ENCODE assay signal across 1 cellular context in the genomic region with DNA sequence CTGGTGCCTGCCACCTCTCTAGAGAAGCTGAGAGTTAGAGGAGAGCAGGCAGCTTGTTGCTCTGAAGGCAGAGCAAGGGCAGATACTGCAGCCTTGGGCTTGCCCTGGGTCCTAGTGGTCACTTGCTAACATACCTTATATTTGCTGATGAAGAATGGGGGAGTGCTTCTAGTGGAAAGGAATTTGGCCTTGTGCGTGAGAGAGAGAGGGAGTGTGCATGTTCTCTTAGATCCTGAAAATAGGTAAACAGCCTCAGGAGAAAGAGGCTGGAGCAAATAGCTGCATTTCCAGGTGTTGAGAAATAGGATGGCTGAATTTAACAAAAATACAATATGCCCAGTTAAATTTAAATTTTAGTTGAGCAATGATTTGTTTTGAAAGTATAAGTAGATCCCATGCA.
A peak's percentile ranks its signal among the peaks of the same experiment; 100 is the strongest.
TF ChIP-seq lines count a peak whose summit lies in the region.

No MANE protein-coding gene starts in this region.

TF ChIP-seq in HepG2, 621 proteins besides CTCF, POLR2A, EP300 and RAD21 (continued from another document and continues in another):
- TF ChIP-seq, protein P1, sequence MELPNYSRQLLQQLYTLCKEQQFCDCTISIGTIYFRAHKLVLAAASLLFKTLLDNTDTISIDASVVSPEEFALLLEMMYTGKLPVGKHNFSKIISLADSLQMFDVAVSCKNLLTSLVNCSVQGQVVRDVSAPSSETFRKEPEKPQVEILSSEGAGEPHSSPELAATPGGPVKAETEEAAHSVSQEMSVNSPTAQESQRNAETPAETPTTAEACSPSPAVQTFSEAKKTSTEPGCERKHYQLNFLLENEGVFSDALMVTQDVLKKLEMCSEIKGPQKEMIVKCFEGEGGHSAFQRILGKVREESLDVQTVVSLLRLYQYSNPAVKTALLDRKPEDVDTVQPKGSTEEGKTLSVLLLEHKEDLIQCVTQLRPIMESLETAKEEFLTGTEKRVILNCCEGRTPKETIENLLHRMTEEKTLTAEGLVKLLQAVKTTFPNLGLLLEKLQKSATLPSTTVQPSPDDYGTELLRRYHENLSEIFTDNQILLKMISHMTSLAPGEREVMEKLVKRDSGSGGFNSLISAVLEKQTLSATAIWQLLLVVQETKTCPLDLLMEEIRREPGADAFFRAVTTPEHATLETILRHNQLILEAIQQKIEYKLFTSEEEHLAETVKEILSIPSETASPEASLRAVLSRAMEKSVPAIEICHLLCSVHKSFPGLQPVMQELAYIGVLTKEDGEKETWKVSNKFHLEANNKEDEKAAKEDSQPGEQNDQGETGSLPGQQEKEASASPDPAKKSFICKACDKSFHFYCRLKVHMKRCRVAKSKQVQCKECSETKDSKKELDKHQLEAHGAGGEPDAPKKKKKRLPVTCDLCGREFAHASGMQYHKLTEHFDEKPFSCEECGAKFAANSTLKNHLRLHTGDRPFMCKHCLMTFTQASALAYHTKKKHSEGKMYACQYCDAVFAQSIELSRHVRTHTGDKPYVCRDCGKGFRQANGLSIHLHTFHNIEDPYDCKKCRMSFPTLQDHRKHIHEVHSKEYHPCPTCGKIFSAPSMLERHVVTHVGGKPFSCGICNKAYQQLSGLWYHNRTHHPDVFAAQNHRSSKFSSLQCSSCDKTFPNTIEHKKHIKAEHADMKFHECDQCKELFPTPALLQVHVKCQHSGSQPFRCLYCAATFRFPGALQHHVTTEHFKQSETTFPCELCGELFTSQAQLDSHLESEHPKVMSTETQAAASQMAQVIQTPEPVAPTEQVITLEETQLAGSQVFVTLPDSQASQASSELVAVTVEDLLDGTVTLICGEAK (IDR thresholded peaks at IDR 0.05), result no peak
- TF ChIP-seq, protein P1 (CRISPR knock-in tag; IDR thresholded peaks at IDR 0.05), result no peak
- TF ChIP-seq ZNF530 (CRISPR knock-in tag; IDR thresholded peaks at IDR 0.05; ENCODE audit: low read depth) (no peak), ZNF10 (CRISPR knock-in tag; IDR thresholded peaks at IDR 0.05; ENCODE audit: borderline replicate concordance, low read depth) (no peak), RXRA (CRISPR knock-in tag; IDR thresholded peaks at IDR 0.05) (peak; percentile 74; the same call in 1 of the 2 replicates), GLI4 (CRISPR knock-in tag; IDR thresholded peaks at IDR 0.05; ENCODE audit: borderline replicate concordance) (no peak), MXD4 (CRISPR knock-in tag; IDR thresholded peaks at IDR 0.05) (no peak; the same call in 1 of the 2 replicates), ZNF460 (CRISPR knock-in tag; IDR thresholded peaks at IDR 0.05; ENCODE audit: borderline replicate concordance) (no peak), HHEX (CRISPR knock-in tag; IDR thresholded peaks at IDR 0.05) (0 out of 2 replicates have a peak, but pooled peaks have one; percentile 39), ZSCAN12 (CRISPR knock-in tag; IDR thresholded peaks at IDR 0.05) (no peak), FOXP1 (IDR thresholded peaks at IDR 0.05) (no peak), FOXP1 (CRISPR knock-in tag; IDR thresholded peaks at IDR 0.05) (peak; percentile 95), ZNF850 (CRISPR knock-in tag; conservative IDR thresholded peaks at IDR 0.05) (no peak), MTF1 (CRISPR knock-in tag; IDR thresholded peaks at IDR 0.05) (no peak), HDAC6 (IDR thresholded peaks at IDR 0.05; ENCODE audit: low read depth, low read length) (no peak), ZNF780A (CRISPR knock-in tag; IDR thresholded peaks at IDR 0.05) (no peak), NFRKB (IDR thresholded peaks at IDR 0.05) (no peak), HIVEP1 (CRISPR knock-in tag; IDR thresholded peaks at IDR 0.05) (no peak), NFYC (CRISPR knock-in tag; IDR thresholded peaks at IDR 0.05) (no peak), PHB2 (IDR thresholded peaks at IDR 0.05; ENCODE audit: partially characterized antibody) (no peak), ZNF7 (CRISPR knock-in tag; IDR thresholded peaks at IDR 0.05) (no peak; the same call in 1 of the 2 replicates), STAG1 (CRISPR knock-in tag; IDR thresholded peaks at IDR 0.05) (peak; percentile 53), JDP2 (CRISPR knock-in tag; IDR thresholded peaks at IDR 0.05; ENCODE audit: borderline replicate concordance) (no peak), ZNF615 (CRISPR knock-in tag; IDR thresholded peaks at IDR 0.05; ENCODE audit: borderline replicate concordance) (peak; percentile 77; the same call in 1 of the 2 replicates), EZH2 (conservative IDR thresholded peaks at IDR 0.05; ENCODE audit: low read depth, low read length) (no peak), HMGA1 (CRISPR knock-in tag; conservative IDR thresholded peaks at IDR 0.05) (no peak), SALL2 (CRISPR knock-in tag; IDR thresholded peaks at IDR 0.05) (peak; percentile 83), RNF2 (conservative IDR thresholded peaks at IDR 0.05; ENCODE audit: low read depth) (no peak)
- TF ChIP-seq, protein P2, sequence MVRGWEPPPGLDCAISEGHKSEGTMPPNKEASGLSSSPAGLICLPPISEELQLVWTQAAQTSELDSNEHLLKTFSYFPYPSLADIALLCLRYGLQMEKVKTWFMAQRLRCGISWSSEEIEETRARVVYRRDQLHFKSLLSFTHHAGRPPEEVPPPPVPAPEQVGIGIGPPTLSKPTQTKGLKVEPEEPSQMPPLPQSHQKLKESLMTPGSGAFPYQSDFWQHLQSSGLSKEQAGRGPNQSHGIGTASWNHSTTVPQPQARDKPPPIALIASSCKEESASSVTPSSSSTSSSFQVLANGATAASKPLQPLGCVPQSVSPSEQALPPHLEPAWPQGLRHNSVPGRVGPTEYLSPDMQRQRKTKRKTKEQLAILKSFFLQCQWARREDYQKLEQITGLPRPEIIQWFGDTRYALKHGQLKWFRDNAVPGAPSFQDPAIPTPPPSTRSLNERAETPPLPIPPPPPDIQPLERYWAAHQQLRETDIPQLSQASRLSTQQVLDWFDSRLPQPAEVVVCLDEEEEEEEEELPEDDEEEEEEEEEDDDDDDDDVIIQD (CRISPR knock-in tag; IDR thresholded peaks at IDR 0.05; ENCODE audit: low read depth), result peak; percentile 93
- TF ChIP-seq, protein P3, sequence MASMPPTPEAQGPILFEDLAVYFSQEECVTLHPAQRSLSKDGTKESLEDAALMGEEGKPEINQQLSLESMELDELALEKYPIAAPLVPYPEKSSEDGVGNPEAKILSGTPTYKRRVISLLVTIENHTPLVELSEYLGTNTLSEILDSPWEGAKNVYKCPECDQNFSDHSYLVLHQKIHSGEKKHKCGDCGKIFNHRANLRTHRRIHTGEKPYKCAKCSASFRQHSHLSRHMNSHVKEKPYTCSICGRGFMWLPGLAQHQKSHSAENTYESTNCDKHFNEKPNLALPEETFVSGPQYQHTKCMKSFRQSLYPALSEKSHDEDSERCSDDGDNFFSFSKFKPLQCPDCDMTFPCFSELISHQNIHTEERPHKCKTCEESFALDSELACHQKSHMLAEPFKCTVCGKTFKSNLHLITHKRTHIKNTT (CRISPR knock-in tag; IDR thresholded peaks at IDR 0.05), result no peak
- TF ChIP-seq, protein P4, sequence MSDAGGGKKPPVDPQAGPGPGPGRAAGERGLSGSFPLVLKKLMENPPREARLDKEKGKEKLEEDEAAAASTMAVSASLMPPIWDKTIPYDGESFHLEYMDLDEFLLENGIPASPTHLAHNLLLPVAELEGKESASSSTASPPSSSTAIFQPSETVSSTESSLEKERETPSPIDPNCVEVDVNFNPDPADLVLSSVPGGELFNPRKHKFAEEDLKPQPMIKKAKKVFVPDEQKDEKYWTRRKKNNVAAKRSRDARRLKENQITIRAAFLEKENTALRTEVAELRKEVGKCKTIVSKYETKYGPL (CRISPR knock-in tag; IDR thresholded peaks at IDR 0.05), result no peak
- TF ChIP-seq, protein P5, sequence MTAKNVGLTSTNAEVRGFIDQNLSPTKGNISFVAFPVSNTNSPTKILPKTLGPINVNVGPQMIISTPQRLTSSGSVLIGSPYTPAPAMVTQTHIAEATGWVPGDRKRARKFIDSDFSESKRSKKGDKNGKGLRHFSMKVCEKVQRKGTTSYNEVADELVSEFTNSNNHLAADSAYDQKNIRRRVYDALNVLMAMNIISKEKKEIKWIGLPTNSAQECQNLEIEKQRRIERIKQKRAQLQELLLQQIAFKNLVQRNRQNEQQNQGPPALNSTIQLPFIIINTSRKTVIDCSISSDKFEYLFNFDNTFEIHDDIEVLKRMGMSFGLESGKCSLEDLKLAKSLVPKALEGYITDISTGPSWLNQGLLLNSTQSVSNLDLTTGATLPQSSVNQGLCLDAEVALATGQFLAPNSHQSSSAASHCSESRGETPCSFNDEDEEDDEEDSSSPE (CRISPR knock-in tag; IDR thresholded peaks at IDR 0.05), result no peak
- TF ChIP-seq, protein P6, sequence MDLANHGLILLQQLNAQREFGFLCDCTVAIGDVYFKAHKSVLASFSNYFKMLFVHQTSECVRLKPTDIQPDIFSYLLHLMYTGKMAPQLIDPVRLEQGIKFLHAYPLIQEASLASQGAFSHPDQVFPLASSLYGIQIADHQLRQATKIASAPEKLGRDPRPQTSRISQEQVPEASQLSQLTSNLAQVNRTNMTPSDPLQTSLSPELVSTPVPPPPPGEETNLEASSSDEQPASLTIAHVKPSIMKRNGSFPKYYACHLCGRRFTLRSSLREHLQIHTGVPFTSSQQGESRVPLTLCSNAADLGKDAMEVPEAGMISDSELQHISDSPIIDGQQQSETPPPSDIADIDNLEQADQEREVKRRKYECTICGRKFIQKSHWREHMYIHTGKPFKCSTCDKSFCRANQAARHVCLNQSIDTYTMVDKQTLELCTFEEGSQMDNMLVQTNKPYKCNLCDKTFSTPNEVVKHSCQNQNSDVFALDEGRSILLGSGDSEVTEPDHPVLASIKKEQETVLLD (CRISPR knock-in tag; IDR thresholded peaks at IDR 0.05; ENCODE audit: low read depth), result no peak
- TF ChIP-seq, protein P7, sequence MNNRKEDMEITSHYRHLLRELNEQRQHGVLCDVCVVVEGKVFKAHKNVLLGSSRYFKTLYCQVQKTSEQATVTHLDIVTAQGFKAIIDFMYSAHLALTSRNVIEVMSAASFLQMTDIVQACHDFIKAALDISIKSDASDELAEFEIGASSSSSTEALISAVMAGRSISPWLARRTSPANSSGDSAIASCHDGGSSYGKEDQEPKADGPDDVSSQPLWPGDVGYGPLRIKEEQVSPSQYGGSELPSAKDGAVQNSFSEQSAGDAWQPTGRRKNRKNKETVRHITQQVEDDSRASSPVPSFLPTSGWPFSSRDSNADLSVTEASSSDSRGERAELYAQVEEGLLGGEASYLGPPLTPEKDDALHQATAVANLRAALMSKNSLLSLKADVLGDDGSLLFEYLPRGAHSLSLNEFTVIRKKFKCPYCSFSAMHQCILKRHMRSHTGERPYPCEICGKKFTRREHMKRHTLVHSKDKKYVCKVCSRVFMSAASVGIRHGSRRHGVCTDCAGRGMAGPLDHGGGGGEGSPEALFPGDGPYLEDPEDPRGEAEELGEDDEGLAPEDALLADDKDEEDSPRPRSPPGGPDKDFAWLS (CRISPR knock-in tag; IDR thresholded peaks at IDR 0.05; ENCODE audit: borderline replicate concordance), result no peak
- TF ChIP-seq, protein P8, sequence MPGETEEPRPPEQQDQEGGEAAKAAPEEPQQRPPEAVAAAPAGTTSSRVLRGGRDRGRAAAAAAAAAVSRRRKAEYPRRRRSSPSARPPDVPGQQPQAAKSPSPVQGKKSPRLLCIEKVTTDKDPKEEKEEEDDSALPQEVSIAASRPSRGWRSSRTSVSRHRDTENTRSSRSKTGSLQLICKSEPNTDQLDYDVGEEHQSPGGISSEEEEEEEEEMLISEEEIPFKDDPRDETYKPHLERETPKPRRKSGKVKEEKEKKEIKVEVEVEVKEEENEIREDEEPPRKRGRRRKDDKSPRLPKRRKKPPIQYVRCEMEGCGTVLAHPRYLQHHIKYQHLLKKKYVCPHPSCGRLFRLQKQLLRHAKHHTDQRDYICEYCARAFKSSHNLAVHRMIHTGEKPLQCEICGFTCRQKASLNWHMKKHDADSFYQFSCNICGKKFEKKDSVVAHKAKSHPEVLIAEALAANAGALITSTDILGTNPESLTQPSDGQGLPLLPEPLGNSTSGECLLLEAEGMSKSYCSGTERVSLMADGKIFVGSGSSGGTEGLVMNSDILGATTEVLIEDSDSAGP (CRISPR knock-in tag; IDR thresholded peaks at IDR 0.05; ENCODE audit: borderline replicate concordance), result no peak; the same call in 1 of the 2 replicates
- TF ChIP-seq, protein P9, sequence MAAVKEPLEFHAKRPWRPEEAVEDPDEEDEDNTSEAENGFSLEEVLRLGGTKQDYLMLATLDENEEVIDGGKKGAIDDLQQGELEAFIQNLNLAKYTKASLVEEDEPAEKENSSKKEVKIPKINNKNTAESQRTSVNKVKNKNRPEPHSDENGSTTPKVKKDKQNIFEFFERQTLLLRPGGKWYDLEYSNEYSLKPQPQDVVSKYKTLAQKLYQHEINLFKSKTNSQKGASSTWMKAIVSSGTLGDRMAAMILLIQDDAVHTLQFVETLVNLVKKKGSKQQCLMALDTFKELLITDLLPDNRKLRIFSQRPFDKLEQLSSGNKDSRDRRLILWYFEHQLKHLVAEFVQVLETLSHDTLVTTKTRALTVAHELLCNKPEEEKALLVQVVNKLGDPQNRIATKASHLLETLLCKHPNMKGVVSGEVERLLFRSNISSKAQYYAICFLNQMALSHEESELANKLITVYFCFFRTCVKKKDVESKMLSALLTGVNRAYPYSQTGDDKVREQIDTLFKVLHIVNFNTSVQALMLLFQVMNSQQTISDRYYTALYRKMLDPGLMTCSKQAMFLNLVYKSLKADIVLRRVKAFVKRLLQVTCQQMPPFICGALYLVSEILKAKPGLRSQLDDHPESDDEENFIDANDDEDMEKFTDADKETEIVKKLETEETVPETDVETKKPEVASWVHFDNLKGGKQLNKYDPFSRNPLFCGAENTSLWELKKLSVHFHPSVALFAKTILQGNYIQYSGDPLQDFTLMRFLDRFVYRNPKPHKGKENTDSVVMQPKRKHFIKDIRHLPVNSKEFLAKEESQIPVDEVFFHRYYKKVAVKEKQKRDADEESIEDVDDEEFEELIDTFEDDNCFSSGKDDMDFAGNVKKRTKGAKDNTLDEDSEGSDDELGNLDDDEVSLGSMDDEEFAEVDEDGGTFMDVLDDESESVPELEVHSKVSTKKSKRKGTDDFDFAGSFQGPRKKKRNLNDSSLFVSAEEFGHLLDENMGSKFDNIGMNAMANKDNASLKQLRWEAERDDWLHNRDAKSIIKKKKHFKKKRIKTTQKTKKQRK (IDR thresholded peaks at IDR 0.05; ENCODE audit: low read length), result no peak
